In the genomic region with DNA sequence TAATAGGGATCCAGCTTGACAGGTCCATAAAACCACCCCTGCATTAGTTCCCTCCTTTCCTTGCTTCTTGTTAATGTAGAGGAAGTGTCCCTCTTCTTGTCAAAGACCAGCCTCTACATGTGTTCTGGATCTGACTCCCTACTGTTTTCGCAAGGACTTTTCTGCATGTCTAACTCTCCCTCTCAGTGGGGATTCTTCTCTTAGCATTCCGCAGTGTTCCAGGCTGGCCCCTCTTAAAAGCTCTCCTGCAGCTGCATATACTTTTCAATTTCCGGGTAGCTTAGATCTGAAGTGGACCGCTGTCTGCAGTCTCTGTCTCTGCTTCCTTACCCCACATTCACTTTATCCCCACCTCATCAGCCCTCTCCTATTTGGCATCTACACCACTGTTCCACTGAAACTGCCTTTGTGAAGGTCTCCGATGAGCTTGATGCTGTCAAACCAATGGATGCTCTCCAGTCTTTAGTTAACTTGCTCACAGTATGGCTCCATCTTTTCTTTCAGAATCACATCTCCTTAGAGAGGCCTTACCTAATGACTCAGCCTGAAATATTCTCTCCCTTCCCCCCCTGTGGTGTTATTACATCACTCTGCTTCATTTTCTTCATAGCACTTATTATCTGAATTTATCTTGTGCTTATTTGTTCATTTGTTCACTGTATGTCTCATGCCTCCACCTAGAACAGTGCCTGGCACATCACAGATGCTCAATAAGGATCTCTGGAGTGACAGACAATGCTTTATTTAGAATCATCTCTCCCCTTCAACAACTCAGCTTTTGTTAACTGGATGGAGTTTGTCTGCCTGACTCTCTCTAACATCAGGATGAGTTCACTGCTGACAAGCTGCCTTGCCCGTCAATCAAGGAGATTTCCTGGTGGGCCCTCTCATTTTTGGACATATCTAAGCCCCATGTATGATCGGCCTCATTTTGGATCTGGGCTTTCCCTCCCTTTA, we compare ENCODE assay signal across 9 cellular contexts.
DNase-seq lines count a peak whose midpoint lies in the region; ATAC-seq and TF ChIP-seq lines count a peak whose summit lies in the region.
"Had no signal": no experiment of that assay in that cellular context is flagged by ENCODE, and none has a peak within 500 bp of the region (broad histone marks: within the 10 kb centered on the region; RNA-seq: fewer than 3 reads in every experiment).

No MANE protein-coding gene starts in this region.

- no peaks in the 10 kb centered on the region for H3K36me3 ChIP-seq in suprapubic skin
- H3K36me3 ChIP-seq: SJSA1 had no signal

- no TSS peak for BruUV-seq in MCF 10A (replicated peaks; lab: Mats Ljungman, UMichigan)

- CTCF ChIA-PET in MCF 10A (lab: Yijun Ruan, JAX) = interaction anchor here (0.6 to 0.9 kb wide), 3 partner anchors 109 to 494 kb away, joined by 3 to 4 read pairs (median 3); no protein-coding TSS in a partner anchor

- H3K36me3 Mint-ChIP-seq in MCF 10A (ENCODE audit: insufficient read depth, unreplicated experiment) (no peaks in the 10 kb centered on the region), nephron (ENCODE audit: low read depth) (no peaks in the 10 kb centered on the region)

- H3K9me3 ChIP-seq in suprapubic skin = no peaks in the 10 kb centered on the region
- H3K9me3 ChIP-seq: SJSA1 had no signal

- TF ChIP-seq CTCF in MCF 10A (IDR thresholded peaks at IDR 0.05; ENCODE audit: unreplicated experiment) (no peak), nephron (IDR thresholded peaks at IDR 0.05; ENCODE audit: unreplicated experiment in 3 of 3) (no peak), suprapubic skin (IDR thresholded peaks at IDR 0.05) (no peak)

- H3K4me3 Mint-ChIP-seq in MCF 10A (ENCODE audit: unreplicated experiment) = no peak overlapping the region
- H3K4me3 Mint-ChIP-seq in nephron = no peak overlapping the region

- ATAC-seq in HG03520 (IDR thresholded peaks at IDR 0.05; ENCODE audit: unreplicated experiment) = peak; percentile 34
- ATAC-seq in GM21723 (IDR thresholded peaks at IDR 0.05; ENCODE audit: unreplicated experiment) = no peak
- no peak for ATAC-seq in HG02840 (IDR thresholded peaks at IDR 0.05; ENCODE audit: low FRiP score, unreplicated experiment)

- POLR2A ChIA-PET in MCF 10A (lab: Yijun Ruan, JAX) = interaction anchor here (1.2 kb wide), 1 partner anchor 15 kb away, joined by 5 read pairs; no protein-coding TSS in a partner anchor

- peak; percentile 17 for DNase-seq in ELF-1 (ENCODE audit: low read depth, low spot score)
- DNase-seq in MCF 10A (ENCODE audit: unreplicated experiment) = peak; percentile 65
- DNase-seq in suprapubic skin (ENCODE audit: low spot score in 2 of 2) = no peak
- no peak for DNase-seq in NCI-H345 (lab: John Stamatoyannopoulos, UW)

- 89% methylated on average over 7 of the region's 7 CpGs for WGBS in suprapubic skin

- no peaks in the 10 kb centered on the region for H3K27me3 ChIP-seq in suprapubic skin
- H3K27me3 ChIP-seq: SJSA1 had no signal

- no peak overlapping the region for H3K4me3 ChIP-seq in suprapubic skin
- H3K4me3 ChIP-seq: SJSA1 had no signal

- intact Hi-C loops in MCF 10A (cut with micrococcal nuclease) = loop anchor here (10.0 kb wide), 1 partner anchor 179 kb away; no protein-coding TSS in a partner anchor

- peaks cover 25% of the 10 kb centered on the region for H3K4me1 Mint-ChIP-seq in MCF 10A (ENCODE audit: insufficient read depth, unreplicated experiment)
- peaks cover 15% of the 10 kb centered on the region for H3K4me1 Mint-ChIP-seq in nephron

- H3K4me1 ChIP-seq in suprapubic skin = peaks cover 14% of the 10 kb centered on the region
- H3K4me1 ChIP-seq: SJSA1 had no signal

- TF ChIP-seq POLR2A in suprapubic skin (IDR thresholded peaks at IDR 0.05) = no peak

- no peak overlapping the region for H3K27ac ChIP-seq in suprapubic skin
- H3K27ac ChIP-seq: SJSA1 had no signal

- H3K9me3 Mint-ChIP-seq in MCF 10A (ENCODE audit: unreplicated experiment) = no peaks in the 10 kb centered on the region
- peaks cover 3% of the 10 kb centered on the region for H3K9me3 Mint-ChIP-seq in nephron

- H3K27ac Mint-ChIP-seq in MCF 10A (ENCODE audit: low read depth, unreplicated experiment) (no peak overlapping the region), nephron (peak overlapping the region; percentile 9 to 53 (median 19))

- H3K27me3 Mint-ChIP-seq in MCF 10A (ENCODE audit: insufficient read depth, unreplicated experiment) = no peaks in the 10 kb centered on the region
- H3K27me3 Mint-ChIP-seq in nephron (ENCODE audit: low read depth) = no peaks in the 10 kb centered on the region

- TF ChIP-seq EP300 in suprapubic skin (IDR thresholded peaks at IDR 0.05) = no peak

Comparison
In these comparisons a context has a peak if more than half of its experiments do, and no peak if none do; other contexts are left out.
1. DNase-seq: peak in ELF-1 (single experiment) and MCF 10A (single experiment); none in suprapubic skin (0 of 2) and NCI-H345 (single experiment).